ENCODE assay signal across 8 cellular contexts in genomic region chr9:136533775-136534157, GRCh38. TPM values are rescaled to one million over a fixed set of nuclear protein-coding genes. Genes with fewer than 3 reads are reported as not detected.
A peak's percentile ranks its signal among the peaks of the same experiment; 100 is the strongest.
DNase-seq lines count a peak whose midpoint lies in the region; TF ChIP-seq lines count a peak whose summit lies in the region.

No MANE protein-coding gene starts in this region.

- H3K4me1 ChIP-seq in left ventricle myocardium inferior: peaks cover 93% of the 10 kb centered on the region

- intact Hi-C loops in left ventricle myocardium inferior (cut with micrococcal nuclease): no loop called here

- H3K9me3 ChIP-seq in left ventricle myocardium inferior (replicated peaks): no peaks in the 10 kb centered on the region

- H3K4me3 ChIP-seq in left ventricle myocardium inferior: peak overlapping the region; percentile 45

- peak; percentile 61 for DNase-seq in KG1 (lab: John Stamatoyannopoulos, UW)
- DNase-seq in activated T-cell treated with anti-CD3 and anti-CD28 coated beads for 1 hour (ENCODE audit: low read depth): peak; percentile 66
- no peak for DNase-seq in left ventricle myocardium inferior
- DNase-seq in stimulated activated CD8-positive, alpha-beta memory T cell treated with anti-CD3 and anti-CD28 coated beads, Interleukin-15, amount 100 ng/mL, for 48 hours (ENCODE audit: low read depth in 2 of 2): peak; percentile 72 to 76
- no peak for DNase-seq in NCI-H526 (lab: John Stamatoyannopoulos, UW)
- no peak for DNase-seq in NCI-H1436 (lab: John Stamatoyannopoulos, UW)
- no peak for DNase-seq in 8988T
- DNase-seq in DMS79 treated with DMSO at 0.1 percent for 48 hours (lab: John Stamatoyannopoulos, UW): no peak

- H3K27ac ChIP-seq in left ventricle myocardium inferior (replicated peaks): peak overlapping the region; percentile 79

- H3K36me3 ChIP-seq in left ventricle myocardium inferior: peaks cover 12% of the 10 kb centered on the region

- no peaks in the 10 kb centered on the region for H3K27me3 ChIP-seq in left ventricle myocardium inferior (ENCODE audit: low read depth)

- no peak for TF ChIP-seq CTCF in left ventricle myocardium inferior (IDR thresholded peaks at IDR 0.05; ENCODE audit: borderline replicate concordance)

RNA-seq across cellular contexts. Expression of gene NOTCH1, which starts 12.1 kb away (rescaled TPM):
- total RNA-seq in left ventricle myocardium inferior: 17.6 TPM

RNA-seq across cellular contexts. Expression of gene SEC16A, which starts 50.9 kb away (rescaled TPM):
- total RNA-seq in left ventricle myocardium inferior: 23.4 TPM

Comparison
In these comparisons a context has a peak if more than half of its experiments do, and no peak if none do; other contexts are left out.
1. DNase-seq: peak in KG1 (single experiment), activated T-cell treated with anti-CD3 and anti-CD28 coated beads for 1 hour (single experiment) and stimulated activated CD8-positive, alpha-beta memory T cell treated with anti-CD3 and anti-CD28 coated beads, Interleukin-15, amount 100 ng/mL, for 48 hours (2 of 2); none in left ventricle myocardium inferior (single experiment), NCI-H526 (0 of 2), NCI-H1436 (single experiment), 8988T (single experiment) and DMS79 treated with DMSO at 0.1 percent for 48 hours (single experiment).